Comparison of ENCODE assay signal across 12 cellular contexts in the genomic region with DNA sequence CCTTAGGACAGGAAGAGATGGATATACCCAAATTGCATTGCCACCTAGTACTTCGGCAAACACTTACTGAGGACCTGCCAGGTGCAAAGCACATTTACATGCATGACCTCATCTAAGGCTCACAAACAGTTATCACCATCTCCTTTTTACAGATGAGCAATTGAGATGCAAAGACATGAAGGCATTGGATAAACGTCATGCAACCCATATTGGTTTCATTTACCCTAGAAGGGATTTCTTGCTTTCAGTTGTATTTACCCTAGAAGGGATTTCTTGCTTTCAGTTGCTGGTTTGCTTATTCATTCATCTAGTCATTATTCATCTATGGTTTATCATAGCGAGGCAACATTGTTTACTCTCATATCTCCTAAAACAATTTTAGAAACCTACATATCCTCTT. TPM values are rescaled to one million over a fixed set of nuclear protein-coding genes. Genes with fewer than 3 reads are reported as not detected.
A peak's percentile ranks its signal among the peaks of the same experiment; 100 is the strongest.
DNase-seq lines count a peak whose midpoint lies in the region; ATAC-seq, FAIRE-seq and TF ChIP-seq lines count a peak whose summit lies in the region.
"Had no signal": no experiment of that assay in that cellular context is flagged by ENCODE, and none has a peak within 500 bp of the region (broad histone marks: within the 10 kb centered on the region; RNA-seq: fewer than 3 reads in every experiment).

No MANE protein-coding gene starts in this region.

- TF ChIP-seq CTCF in bronchial epithelial cell (IDR thresholded peaks at IDR 0.05; ENCODE audit: insufficient read depth, low read length, severe bottlenecking) (no peak), CD14-positive monocyte (IDR thresholded peaks at IDR 0.05) (no peak)

- H3K27me3 Mint-ChIP-seq in CD14-positive monocyte (ENCODE audit: low read depth in 3 of 3) = peaks cover 19 to 43% (median 29%) of the 10 kb centered on the region in 3 donors

- no peak overlapping the region for H3K27ac Mint-ChIP-seq in CD14-positive monocyte

- intact Hi-C loops in CD14-positive monocyte (cut with micrococcal nuclease) = no loop called here

- H3K4me1 Mint-ChIP-seq in CD14-positive monocyte = peaks cover 24% of the 10 kb centered on the region

- no peaks in the 10 kb centered on the region for H3K36me3 ChIP-seq in bronchial epithelial cell (ENCODE audit: control insufficient read depth, insufficient read depth, low read length)
- H3K36me3 ChIP-seq: thoracic aorta had no signal

- no peaks in the 10 kb centered on the region for H3K36me3 Mint-ChIP-seq in CD14-positive monocyte

- no peak overlapping the region for H3K4me3 ChIP-seq in bronchial epithelial cell (ENCODE audit: low read depth, low read length)
- H3K4me3 ChIP-seq: thoracic aorta had no signal

- H3K9me3 Mint-ChIP-seq in CD14-positive monocyte = peaks cover 0 to 4% (median 0%) of the 10 kb centered on the region in 7 donors

- ATAC-seq in GM21576 (IDR thresholded peaks at IDR 0.05; ENCODE audit: unreplicated experiment) (peak; percentile 77), HG03442 (IDR thresholded peaks at IDR 0.05; ENCODE audit: unreplicated experiment) (peak; percentile 84)

- peak; percentile 52 to 84 (median 61) for DNase-seq in NCI-H1417 (lab: John Stamatoyannopoulos, UW)
- no peak for DNase-seq in NCI-H1417 treated with DMSO at 0.1 percent for 48 hours (lab: John Stamatoyannopoulos, UW)
- no peak for DNase-seq in bronchial epithelial cell (ENCODE audit: low read depth)
- DNase-seq in midbrain (lab: John Stamatoyannopoulos, UW) = no peak
- DNase-seq in CD14-positive monocyte (ENCODE audit: low spot score) = no peak
- no peak for DNase-seq in KG1 (lab: John Stamatoyannopoulos, UW)

- no peak overlapping the region for H3K4me3 Mint-ChIP-seq in CD14-positive monocyte

- FAIRE-seq in bronchial epithelial cell (lab: Jason Lieb, UNC) = peak; percentile 58
- FAIRE-seq: H1, islet of Langerhans had no signal

- no peaks in the 10 kb centered on the region for H3K27me3 ChIP-seq in bronchial epithelial cell (ENCODE audit: control insufficient read depth, insufficient read depth, low read length)

RNA-seq across cellular contexts. Expression of a gene that starts 52.2 kb away (rescaled TPM):
- total RNA-seq in bronchial epithelial cell = 3.7 and 5.9 TPM in 2 replicates
- polyA plus RNA-seq in CD14-positive monocyte = under 1 TPM in 1 of 2 donors, not detected in 1; 0.16 TPM
- total RNA-seq: A172 had no signal

Comparison
In these comparisons a context has a peak if more than half of its experiments do, and no peak if none do; other contexts are left out.
1. DNase-seq: peak in NCI-H1417 (3 of 3); none in NCI-H1417 treated with DMSO at 0.1 percent for 48 hours (single experiment), bronchial epithelial cell (single experiment), midbrain (single experiment), CD14-positive monocyte (single experiment) and KG1 (single experiment).